In the genomic region with DNA sequence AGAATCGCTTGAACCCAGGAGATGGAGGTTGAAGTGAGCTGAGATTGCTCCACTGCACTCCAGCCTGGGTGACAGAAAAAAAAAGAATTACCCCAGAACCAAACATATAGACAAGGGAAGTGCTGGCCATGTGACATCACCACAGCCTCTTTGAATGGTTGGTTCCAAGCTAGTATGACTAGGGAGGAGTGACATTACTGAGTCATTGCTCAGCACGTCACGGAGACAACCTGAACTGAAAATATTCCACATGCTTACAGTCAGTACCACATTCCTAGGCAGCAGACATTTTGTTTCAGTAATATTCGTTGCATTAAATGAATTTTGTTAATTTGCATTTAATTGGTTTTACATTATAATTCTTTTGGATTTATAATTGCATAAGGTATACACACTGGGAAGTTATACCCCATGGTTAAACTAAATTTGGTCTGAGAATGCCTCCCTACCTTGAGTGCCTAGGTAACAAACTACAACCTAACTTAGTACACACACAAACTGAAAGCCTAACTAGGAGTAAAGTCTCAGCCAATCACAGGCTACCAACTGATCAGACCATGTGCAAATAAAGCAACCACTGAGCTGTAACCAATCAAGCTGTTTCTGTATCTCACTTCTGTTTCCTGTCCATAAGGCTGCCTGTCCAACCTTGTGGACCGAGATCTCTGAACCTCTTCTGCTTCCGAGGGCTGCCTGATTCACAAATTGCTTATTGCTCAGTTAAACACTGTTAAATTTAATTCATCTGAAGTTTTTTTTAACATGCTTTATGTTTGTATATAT, we compare ENCODE assay signal across 1 cellular context.
TF ChIP-seq lines count a peak whose summit lies in the region.

No MANE protein-coding gene starts in this region.

TF ChIP-seq in K562, 482 proteins besides CTCF, POLR2A, EP300 and RAD21 (continued from another document and continues in another):
- TF ChIP-seq TFAM (CRISPR knock-in tag; conservative IDR thresholded peaks at IDR 0.05) = no peak
- TF ChIP-seq, protein P1, sequence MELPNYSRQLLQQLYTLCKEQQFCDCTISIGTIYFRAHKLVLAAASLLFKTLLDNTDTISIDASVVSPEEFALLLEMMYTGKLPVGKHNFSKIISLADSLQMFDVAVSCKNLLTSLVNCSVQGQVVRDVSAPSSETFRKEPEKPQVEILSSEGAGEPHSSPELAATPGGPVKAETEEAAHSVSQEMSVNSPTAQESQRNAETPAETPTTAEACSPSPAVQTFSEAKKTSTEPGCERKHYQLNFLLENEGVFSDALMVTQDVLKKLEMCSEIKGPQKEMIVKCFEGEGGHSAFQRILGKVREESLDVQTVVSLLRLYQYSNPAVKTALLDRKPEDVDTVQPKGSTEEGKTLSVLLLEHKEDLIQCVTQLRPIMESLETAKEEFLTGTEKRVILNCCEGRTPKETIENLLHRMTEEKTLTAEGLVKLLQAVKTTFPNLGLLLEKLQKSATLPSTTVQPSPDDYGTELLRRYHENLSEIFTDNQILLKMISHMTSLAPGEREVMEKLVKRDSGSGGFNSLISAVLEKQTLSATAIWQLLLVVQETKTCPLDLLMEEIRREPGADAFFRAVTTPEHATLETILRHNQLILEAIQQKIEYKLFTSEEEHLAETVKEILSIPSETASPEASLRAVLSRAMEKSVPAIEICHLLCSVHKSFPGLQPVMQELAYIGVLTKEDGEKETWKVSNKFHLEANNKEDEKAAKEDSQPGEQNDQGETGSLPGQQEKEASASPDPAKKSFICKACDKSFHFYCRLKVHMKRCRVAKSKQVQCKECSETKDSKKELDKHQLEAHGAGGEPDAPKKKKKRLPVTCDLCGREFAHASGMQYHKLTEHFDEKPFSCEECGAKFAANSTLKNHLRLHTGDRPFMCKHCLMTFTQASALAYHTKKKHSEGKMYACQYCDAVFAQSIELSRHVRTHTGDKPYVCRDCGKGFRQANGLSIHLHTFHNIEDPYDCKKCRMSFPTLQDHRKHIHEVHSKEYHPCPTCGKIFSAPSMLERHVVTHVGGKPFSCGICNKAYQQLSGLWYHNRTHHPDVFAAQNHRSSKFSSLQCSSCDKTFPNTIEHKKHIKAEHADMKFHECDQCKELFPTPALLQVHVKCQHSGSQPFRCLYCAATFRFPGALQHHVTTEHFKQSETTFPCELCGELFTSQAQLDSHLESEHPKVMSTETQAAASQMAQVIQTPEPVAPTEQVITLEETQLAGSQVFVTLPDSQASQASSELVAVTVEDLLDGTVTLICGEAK (IDR thresholded peaks at IDR 0.05) = no peak
- TF ChIP-seq, protein P1 (CRISPR knock-in tag; IDR thresholded peaks at IDR 0.05) = no peak
- TF ChIP-seq EWSR1 (IDR thresholded peaks at IDR 0.05; ENCODE audit: borderline replicate concordance, low read depth, partially characterized antibody) = no peak
- TF ChIP-seq SMARCC2 (IDR thresholded peaks at IDR 0.05; ENCODE audit: low read depth) = no peak
- TF ChIP-seq STAG1 (CRISPR knock-in tag; IDR thresholded peaks at IDR 0.05; ENCODE audit: borderline replicate concordance) = no peak
- no peak for TF ChIP-seq SUPT5H (IDR thresholded peaks at IDR 0.05)
- TF ChIP-seq NELFE (IDR thresholded peaks at IDR 0.05; ENCODE audit: insufficient read depth, insufficient read length) = no peak
- TF ChIP-seq, protein P2, sequence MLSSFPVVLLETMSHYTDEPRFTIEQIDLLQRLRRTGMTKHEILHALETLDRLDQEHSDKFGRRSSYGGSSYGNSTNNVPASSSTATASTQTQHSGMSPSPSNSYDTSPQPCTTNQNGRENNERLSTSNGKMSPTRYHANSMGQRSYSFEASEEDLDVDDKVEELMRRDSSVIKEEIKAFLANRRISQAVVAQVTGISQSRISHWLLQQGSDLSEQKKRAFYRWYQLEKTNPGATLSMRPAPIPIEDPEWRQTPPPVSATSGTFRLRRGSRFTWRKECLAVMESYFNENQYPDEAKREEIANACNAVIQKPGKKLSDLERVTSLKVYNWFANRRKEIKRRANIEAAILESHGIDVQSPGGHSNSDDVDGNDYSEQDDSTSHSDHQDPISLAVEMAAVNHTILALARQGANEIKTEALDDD (IDR thresholded peaks at IDR 0.05) = peak; percentile 44; the same call in 1 of the 2 replicates
- TF ChIP-seq ETV5 (CRISPR knock-in tag; IDR thresholded peaks at IDR 0.05; ENCODE audit: low read depth) = no peak
- TF ChIP-seq ZNF165 (CRISPR knock-in tag; IDR thresholded peaks at IDR 0.05; ENCODE audit: borderline replicate concordance) = no peak
- TF ChIP-seq, protein P3, sequence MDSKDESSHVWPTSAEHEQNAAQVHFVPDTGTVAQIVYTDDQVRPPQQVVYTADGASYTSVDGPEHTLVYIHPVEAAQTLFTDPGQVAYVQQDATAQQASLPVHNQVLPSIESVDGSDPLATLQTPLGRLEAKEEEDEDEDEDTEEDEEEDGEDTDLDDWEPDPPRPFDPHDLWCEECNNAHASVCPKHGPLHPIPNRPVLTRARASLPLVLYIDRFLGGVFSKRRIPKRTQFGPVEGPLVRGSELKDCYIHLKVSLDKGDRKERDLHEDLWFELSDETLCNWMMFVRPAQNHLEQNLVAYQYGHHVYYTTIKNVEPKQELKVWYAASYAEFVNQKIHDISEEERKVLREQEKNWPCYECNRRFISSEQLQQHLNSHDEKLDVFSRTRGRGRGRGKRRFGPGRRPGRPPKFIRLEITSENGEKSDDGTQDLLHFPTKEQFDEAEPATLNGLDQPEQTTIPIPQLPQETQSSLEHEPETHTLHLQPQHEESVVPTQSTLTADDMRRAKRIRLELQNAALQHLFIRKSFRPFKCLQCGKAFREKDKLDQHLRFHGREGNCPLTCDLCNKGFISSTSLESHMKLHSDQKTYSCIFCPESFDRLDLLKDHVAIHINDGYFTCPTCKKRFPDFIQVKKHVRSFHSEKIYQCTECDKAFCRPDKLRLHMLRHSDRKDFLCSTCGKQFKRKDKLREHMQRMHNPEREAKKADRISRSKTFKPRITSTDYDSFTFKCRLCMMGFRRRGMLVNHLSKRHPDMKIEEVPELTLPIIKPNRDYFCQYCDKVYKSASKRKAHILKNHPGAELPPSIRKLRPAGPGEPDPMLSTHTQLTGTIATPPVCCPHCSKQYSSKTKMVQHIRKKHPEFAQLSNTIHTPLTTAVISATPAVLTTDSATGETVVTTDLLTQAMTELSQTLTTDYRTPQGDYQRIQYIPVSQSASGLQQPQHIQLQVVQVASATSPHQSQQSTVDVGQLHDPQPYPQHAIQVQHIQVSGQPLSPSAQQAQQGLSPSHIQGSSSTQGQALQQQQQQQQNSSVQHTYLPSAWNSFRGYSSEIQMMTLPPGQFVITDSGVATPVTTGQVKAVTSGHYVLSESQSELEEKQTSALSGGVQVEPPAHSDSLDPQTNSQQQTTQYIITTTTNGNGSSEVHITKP (IDR thresholded peaks at IDR 0.05; ENCODE audit: partially characterized antibody) = no peak
- no peak for TF ChIP-seq ZNF133 (CRISPR knock-in tag; IDR thresholded peaks at IDR 0.05)
- no peak for TF ChIP-seq HNRNPLL (IDR thresholded peaks at IDR 0.05; ENCODE audit: low read depth, low read length, poor library complexity, severe bottlenecking)
- no peak for TF ChIP-seq XRCC3 (IDR thresholded peaks at IDR 0.05)
- TF ChIP-seq ETV6 (IDR thresholded peaks at IDR 0.05; ENCODE audit: borderline replicate concordance in 1 of 2, low read depth in 2 of 2, low read length in 1 of 2) = no peak
- no peak for TF ChIP-seq ETV6 (CRISPR knock-in tag; IDR thresholded peaks at IDR 0.05; ENCODE audit: borderline replicate concordance)
- no peak for TF ChIP-seq GABPA (tag; conservative IDR thresholded peaks at IDR 0.05; ENCODE audit: low read depth)
- TF ChIP-seq CREM (IDR thresholded peaks at IDR 0.05; ENCODE audit: low read depth) = peak; percentile 62
- no peak for TF ChIP-seq SIN3B (IDR thresholded peaks at IDR 0.05; ENCODE audit: low read depth)
- TF ChIP-seq ZC3H4 (CRISPR knock-in tag; IDR thresholded peaks at IDR 0.05; ENCODE audit: borderline replicate concordance) = no peak
- TF ChIP-seq RFX7 (CRISPR knock-in tag; IDR thresholded peaks at IDR 0.05) = no peak
- no peak for TF ChIP-seq GTF2F1 (IDR thresholded peaks at IDR 0.05; ENCODE audit: low read depth, low read length)
- no peak for TF ChIP-seq GABPB2 (CRISPR knock-in tag; conservative IDR thresholded peaks at IDR 0.05)
- TF ChIP-seq, protein P4, sequence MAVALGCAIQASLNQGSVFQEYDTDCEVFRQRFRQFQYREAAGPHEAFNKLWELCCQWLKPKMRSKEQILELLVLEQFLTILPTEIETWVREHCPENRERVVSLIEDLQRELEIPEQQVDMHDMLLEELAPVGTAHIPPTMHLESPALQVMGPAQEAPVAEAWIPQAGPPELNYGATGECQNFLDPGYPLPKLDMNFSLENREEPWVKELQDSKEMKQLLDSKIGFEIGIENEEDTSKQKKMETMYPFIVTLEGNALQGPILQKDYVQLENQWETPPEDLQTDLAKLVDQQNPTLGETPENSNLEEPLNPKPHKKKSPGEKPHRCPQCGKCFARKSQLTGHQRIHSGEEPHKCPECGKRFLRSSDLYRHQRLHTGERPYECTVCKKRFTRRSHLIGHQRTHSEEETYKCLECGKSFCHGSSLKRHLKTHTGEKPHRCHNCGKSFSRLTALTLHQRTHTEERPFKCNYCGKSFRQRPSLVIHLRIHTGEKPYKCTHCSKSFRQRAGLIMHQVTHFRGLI (CRISPR knock-in tag; IDR thresholded peaks at IDR 0.05) = no peak
- TF ChIP-seq E2F3 (CRISPR knock-in tag; IDR thresholded peaks at IDR 0.05) = no peak
- peak; percentile 59; the same call in 1 of the 2 replicates for TF ChIP-seq L3MBTL2 (IDR thresholded peaks at IDR 0.05)
